In genomic region chr12:57717131-57717530, GRCh38 we compare ENCODE assay signal across 31 cellular contexts.
"Had no signal": no experiment of that assay in that cellular context is flagged by ENCODE, and none has a peak within 500 bp of the region (broad histone marks: within the 10 kb centered on the region; RNA-seq: fewer than 3 reads in every experiment).

No MANE protein-coding gene starts in this region.

- FAIRE-seq: astrocyte, bronchial epithelial cell had no signal

- H3K4me1 Mint-ChIP-seq: activated CD8-positive, alpha-beta memory T cell treated with anti-CD3 and anti-CD28 coated beads, Interleukin-2, amount 10 ng/mL, durations not matched to agents 7 days and 5 days; endodermal cell had no signal

- ATAC-seq: activated CD8-positive, alpha-beta memory T cell treated with anti-CD3 and anti-CD28 coated beads, Interleukin-2, amount 10 ng/mL, durations not matched to agents 7 days and 5 days; activated CD8-positive, alpha-beta T cell treated with anti-CD3 and anti-CD28 coated beads, Interleukin-2, amount 10 ng/mL, durations not matched to agents 7 days and 5 days; activated T-helper 17 cell treated with anti-CD3 and anti-CD28 coated beads, Interleukin-2, amount 50 U/mL, for 72 hours; esophagus mucosa; foreskin keratinocyte; gastrocnemius medialis; heart left ventricle had no signal

- H3K27me3 ChIP-seq: brain microvascular endothelial cell, dorsolateral prefrontal cortex, foreskin keratinocyte, gastrocnemius medialis, heart left ventricle had no signal

- DNase-seq: activated CD4-positive, alpha-beta memory T cell treated with anti-CD3 and anti-CD28 coated beads for 36 hours; activated CD4-positive, alpha-beta T cell treated with anti-CD3 and anti-CD28 coated beads for 1 hour; activated CD4-positive, alpha-beta T cell treated with anti-CD3 and anti-CD28 coated beads for 4 hours; activated CD8-positive, alpha-beta memory T cell treated with anti-CD3 and anti-CD28 coated beads, Interleukin-2, amount 10 ng/mL, durations not matched to agents 7 days and 5 days; activated CD8-positive, alpha-beta memory T cell treated with anti-CD3 and anti-CD28 coated beads, Interleukin-2, amount 50 U/mL, for 4 hours; activated CD8-positive, alpha-beta T cell treated with anti-CD3 and anti-CD28 coated beads, Interleukin-2, amount 10 ng/mL, durations not matched to agents 7 days and 5 days; activated effector memory CD4-positive, alpha-beta T cell treated with Interleukin-2 at 50 U/mL for 16 hours; activated gamma-delta T cell treated with Interleukin-2 at 50 U/mL for 16 hours; activated naive CD4-positive, alpha-beta T cell treated with anti-CD3 and anti-CD28 coated beads, Interleukin-2, amount 50 U/mL, for 16 hours; activated naive CD4-positive, alpha-beta T cell treated with Interleukin-2 at 50 U/mL for 16 hours; activated T-cell treated with anti-CD3 and anti-CD28 coated beads, Interleukin-2, amount 50 U/mL, for 24 hours; amniotic stem cell; anterior cingulate cortex; brain microvascular endothelial cell; dorsolateral prefrontal cortex; effector memory CD4-positive, alpha-beta T cell; endodermal cell; foreskin keratinocyte; gastrocnemius medialis; glutamatergic neuron; heart left ventricle; T-helper 1 cell; T-helper 2 cell had no signal

- H3K27me3 Mint-ChIP-seq: activated CD4-positive, alpha-beta memory T cell treated with anti-CD3 and anti-CD28 coated beads for 36 hours; activated CD8-positive, alpha-beta memory T cell treated with anti-CD3 and anti-CD28 coated beads, Interleukin-2, amount 10 ng/mL, durations not matched to agents 7 days and 5 days; activated naive CD8-positive, alpha-beta T cell; activated T-cell treated with anti-CD3 and anti-CD28 coated beads, Interleukin-2, amount 50 U/mL, for 24 hours; activated T-helper 17 cell treated with anti-CD3 and anti-CD28 coated beads, Interleukin-2, amount 50 U/mL, for 72 hours; central memory CD8-positive, alpha-beta T cell; dendritic cell treated with granulocyte-macrophage colony-stimulating factor and Interleukin-4, amounts not matched to agents 40 ng/mL and 50 ng/mL, for 4 days had no signal

- H3K9me3 Mint-ChIP-seq: activated CD4-positive, alpha-beta memory T cell treated with anti-CD3 and anti-CD28 coated beads for 36 hours; activated T-cell treated with anti-CD3 and anti-CD28 coated beads, Interleukin-2, amount 50 U/mL, for 24 hours; activated T-helper 17 cell treated with anti-CD3 and anti-CD28 coated beads, Interleukin-2, amount 50 U/mL, for 72 hours; central memory CD8-positive, alpha-beta T cell; dendritic cell treated with granulocyte-macrophage colony-stimulating factor and Interleukin-4, amounts not matched to agents 40 ng/mL and 50 ng/mL, for 4 days; endodermal cell had no signal

- H3K4me3 ChIP-seq: coronary artery, dorsolateral prefrontal cortex, gastrocnemius medialis, heart left ventricle had no signal

- H3K9me3 ChIP-seq: gastrocnemius medialis had no signal

- H3K27ac ChIP-seq: brain microvascular endothelial cell, coronary artery, dorsolateral prefrontal cortex, foreskin keratinocyte, gastrocnemius medialis, heart left ventricle had no signal

- H3K4me3 Mint-ChIP-seq: activated CD4-positive, alpha-beta memory T cell treated with anti-CD3 and anti-CD28 coated beads for 36 hours; activated CD8-positive, alpha-beta memory T cell treated with anti-CD3 and anti-CD28 coated beads, Interleukin-2, amount 10 ng/mL, durations not matched to agents 7 days and 5 days; activated CD8-positive, alpha-beta T cell treated with anti-CD3 and anti-CD28 coated beads, Interleukin-2, amount 10 ng/mL, durations not matched to agents 7 days and 5 days; activated naive CD8-positive, alpha-beta T cell; activated T-cell treated with anti-CD3 and anti-CD28 coated beads, Interleukin-2, amount 50 U/mL, for 24 hours; activated T-helper 17 cell treated with anti-CD3 and anti-CD28 coated beads, Interleukin-2, amount 50 U/mL, for 72 hours; central memory CD8-positive, alpha-beta T cell; dendritic cell treated with granulocyte-macrophage colony-stimulating factor and Interleukin-4, amounts not matched to agents 40 ng/mL and 50 ng/mL, for 4 days; endodermal cell had no signal

- H3K27ac Mint-ChIP-seq: activated CD4-positive, alpha-beta memory T cell treated with anti-CD3 and anti-CD28 coated beads for 36 hours; activated CD8-positive, alpha-beta memory T cell treated with anti-CD3 and anti-CD28 coated beads, Interleukin-2, amount 10 ng/mL, durations not matched to agents 7 days and 5 days; activated CD8-positive, alpha-beta T cell treated with anti-CD3 and anti-CD28 coated beads, Interleukin-2, amount 10 ng/mL, durations not matched to agents 7 days and 5 days; activated naive CD8-positive, alpha-beta T cell; activated T-cell treated with anti-CD3 and anti-CD28 coated beads, Interleukin-2, amount 50 U/mL, for 24 hours; dendritic cell treated with granulocyte-macrophage colony-stimulating factor and Interleukin-4, amounts not matched to agents 40 ng/mL and 50 ng/mL, for 4 days; endodermal cell had no signal

- H3K4me1 ChIP-seq: foreskin keratinocyte, gastrocnemius medialis, heart left ventricle had no signal
